ENCODE assay signal across 27 cellular contexts in genomic region chr7:149811831-149812490, GRCh38. TPM values are rescaled to one million over a fixed set of nuclear protein-coding genes. Genes with fewer than 3 reads are reported as not detected.
DNase-seq lines count a peak whose midpoint lies in the region; ATAC-seq, FAIRE-seq and TF ChIP-seq lines count a peak whose summit lies in the region.
"Had no signal": no experiment of that assay in that cellular context is flagged by ENCODE, and none has a peak within 500 bp of the region (broad histone marks: within the 10 kb centered on the region; RNA-seq: fewer than 3 reads in every experiment).

No MANE protein-coding gene starts in this region.

- H3K36me3 ChIP-seq in K562 (ENCODE audit: control insufficient read depth, insufficient read depth, low read length) = no peaks in the 10 kb centered on the region
- no peaks in the 10 kb centered on the region for H3K36me3 ChIP-seq in H1 (ENCODE audit: control insufficient read depth in 2 of 4, insufficient read depth in 4 of 4, low read length in 3 of 4)
- H3K36me3 ChIP-seq in PC-3 (ENCODE audit: low read depth, low read length) = no peaks in the 10 kb centered on the region
- H3K36me3 ChIP-seq: BE2C, BLaER1 had no signal

- H3K9me3 Mint-ChIP-seq in natural killer cell treated with Interleukin-12 subunit alpha and Interleukin-12 subunit beta and Interleukin-15 and Interleukin-18, amount 100 ng/mL, for 72 hours = no peaks in the 10 kb centered on the region
- H3K9me3 Mint-ChIP-seq in natural killer cell = no peaks in the 10 kb centered on the region
- H3K9me3 Mint-ChIP-seq: CD14-positive monocyte; CD4-positive, alpha-beta memory T cell; CD4-positive, CD25-positive, alpha-beta regulatory T cell; CD8-positive, alpha-beta memory T cell had no signal

- TF ChIP-seq POLR2A in K562 (conservative IDR thresholded peaks at IDR 0.05) = no peak
- no peak for TF ChIP-seq POLR2A in H1 (IDR thresholded peaks at IDR 0.05; ENCODE audit: control extremely low read depth in 1 of 2, low read depth in 2 of 2, low read length in 2 of 2)

- no peaks in the 10 kb centered on the region for H3K23me2 ChIP-seq in H1 (ENCODE audit: low read depth, low read length)

- H3K56ac ChIP-seq in H1 (replicated peaks; ENCODE audit: insufficient read length, low read depth, low read length) = no peak overlapping the region

- 0 out of 2 replicates have a peak overlapping the region, but pooled peaks have one; percentile 31 for H2AK5ac ChIP-seq in H1 (ENCODE audit: low read depth, low read length)

- BruUV-seq in K562 (replicated peaks; lab: Mats Ljungman, UMichigan) = no TSS peak
- BruUV-seq in PC-3 (replicated peaks; lab: Mats Ljungman, UMichigan) = no TSS peak

- in situ Hi-C loops in K562 (cut with MboI) = no loop called here

- H3K27me3 ChIP-seq in K562 (ENCODE audit: control insufficient read depth in 2 of 2, insufficient read depth in 2 of 2, low read length in 2 of 2) (peaks cover 7 to 76% of the 10 kb centered on the region in 2 experiments; a peak in 3 of 5 replicates), H1 (replicated peaks in 1 of 4; ENCODE audit: control insufficient read depth in 3 of 4, extremely low read depth in 1 of 4, insufficient read depth in 3 of 4, low read length in 3 of 4) (no peaks in the 10 kb centered on the region), PC-3 (ENCODE audit: low read length) (no peaks in the 10 kb centered on the region)
- H3K27me3 ChIP-seq: BE2C, BLaER1 had no signal

- no peak for TF ChIP-seq RAD21 in K562 (CRISPR knock-in tag; conservative IDR thresholded peaks at IDR 0.05 in 1 of 2, IDR thresholded peaks at IDR 0.05 in 1 of 2)
- TF ChIP-seq RAD21 in H1 (IDR thresholded peaks at IDR 0.05 in 1 of 2, conservative IDR thresholded peaks at IDR 0.05 in 1 of 2; ENCODE audit: low read depth in 2 of 2, low read length in 2 of 2) = no peak

- H3K4me3 Mint-ChIP-seq in natural killer cell treated with Interleukin-12 subunit alpha and Interleukin-12 subunit beta and Interleukin-15 and Interleukin-18, amount 100 ng/mL, for 72 hours = no peak overlapping the region
- H3K4me3 Mint-ChIP-seq in natural killer cell = no peak overlapping the region
- H3K4me3 Mint-ChIP-seq: CD14-positive monocyte; CD4-positive, alpha-beta memory T cell; CD4-positive, CD25-positive, alpha-beta regulatory T cell; CD8-positive, alpha-beta memory T cell had no signal

- TF ChIP-seq EP300 in K562 (IDR thresholded peaks at IDR 0.05; ENCODE audit: low read length) (no peak), H1 (IDR thresholded peaks at IDR 0.05; ENCODE audit: borderline replicate concordance in 1 of 2, low read depth in 2 of 2, low read length in 2 of 2) (no peak)

- peaks cover 4% of the 10 kb centered on the region for H3K9me1 ChIP-seq in K562 (ENCODE audit: control insufficient read depth, insufficient read depth, low read length)

- H3K79me1 ChIP-seq in H1 (ENCODE audit: low read depth, low read length) = no peaks in the 10 kb centered on the region

- H3K4me3 ChIP-seq in K562 (no peak overlapping the region), H1 (ENCODE audit: extremely low read depth in 1 of 4, insufficient read depth in 2 of 4, low read depth in 3 of 4, low read length in 4 of 4) (no peak overlapping the region), PC-3 (ENCODE audit: low read length) (no peak overlapping the region)
- H3K4me3 ChIP-seq: BLaER1, GM12878 had no signal

- no peak overlapping the region for H2BK20ac ChIP-seq in H1 (ENCODE audit: low read length)

- H2AFZ ChIP-seq in K562 (ENCODE audit: low read depth, low read length) = no peak overlapping the region
- no peak overlapping the region for H2AFZ ChIP-seq in H1 (ENCODE audit: low read length)
- no peak overlapping the region for H2AFZ ChIP-seq in PC-3 (ENCODE audit: low read length)

- no peaks in the 10 kb centered on the region for H3K9me3 ChIP-seq in K562 (replicated peaks; ENCODE audit: control insufficient read depth, insufficient read depth, low read depth, low read length)
- H3K9me3 ChIP-seq in H1 (ENCODE audit: insufficient read depth in 2 of 2, low read depth in 1 of 2, low read length in 1 of 2) = no peaks in the 10 kb centered on the region
- H3K9me3 ChIP-seq in PC-3 (ENCODE audit: low read length) = no peaks in the 10 kb centered on the region
- H3K9me3 ChIP-seq: BE2C, BLaER1, Caco-2 had no signal

- no peaks in the 10 kb centered on the region for H3K79me2 ChIP-seq in K562 (ENCODE audit: control insufficient read depth, insufficient read depth, low read length)
- no peaks in the 10 kb centered on the region for H3K79me2 ChIP-seq in H1 (ENCODE audit: control insufficient read depth in 1 of 2, insufficient read depth in 2 of 2, low read length in 2 of 2)
- no peaks in the 10 kb centered on the region for H3K79me2 ChIP-seq in PC-3 (ENCODE audit: low read length)

- POLR2A ChIA-PET in K562 (lab: Yijun Ruan, JAX) (interaction anchor here (1.1 kb wide), 1 partner anchor 13 kb away, joined by 4 read pairs; no protein-coding TSS in a partner anchor), H1 (lab: Charles Lee; ENCODE audit: partially characterized antibody) (no interaction called here), PC-3 (lab: Charles Lee; ENCODE audit: unreplicated experiment) (no interaction called here)

- H3K9ac ChIP-seq in K562 (ENCODE audit: insufficient read depth in 1 of 2, low read depth in 2 of 2, low read length in 2 of 2) (peak overlapping the region in 1 of 2 experiments; percentile 42; a peak in 2 of 4 replicates), H1 (replicated peaks in 1 of 4; ENCODE audit: extremely low read depth in 1 of 4, low read depth in 3 of 4, low read length in 3 of 4) (no peak overlapping the region), PC-3 (ENCODE audit: low read length) (no peak overlapping the region)
- H3K9ac ChIP-seq: BLaER1 had no signal

- CTCF ChIA-PET in K562 (lab: Yijun Ruan, JAX; ENCODE audit: low intra/inter-chr PET ratio) (no interaction called here), H1 (lab: Charles Lee; ENCODE audit: partially characterized antibody) (interaction anchor here (0.7 to 10.3 kb wide), 12 partner anchors 7 to 149 kb away, joined by 3 to 209 read pairs (median 10); no protein-coding TSS in a partner anchor), PC-3 (lab: Charles Lee) (no interaction called here)

- H3K27ac ChIP-seq in K562 (ENCODE audit: extremely low read depth, low read depth, low read length) (no peak overlapping the region), H1 (ENCODE audit: low read depth, low read length) (no peak overlapping the region), PC-3 (ENCODE audit: low read length) (no peak overlapping the region)
- H3K27ac ChIP-seq: BLaER1 had no signal

- no peak for TF ChIP-seq CTCF in natural killer cell (IDR thresholded peaks at IDR 0.05)
- no peak for TF ChIP-seq CTCF in K562 (IDR thresholded peaks at IDR 0.05 in 2 of 3, conservative IDR thresholded peaks at IDR 0.05 in 1 of 3; ENCODE audit: insufficient read depth in 2 of 3, low read depth in 1 of 3, low read length in 3 of 3)
- no peak for TF ChIP-seq CTCF in H1 (IDR thresholded peaks at IDR 0.05; ENCODE audit: control extremely low read depth in 1 of 3, insufficient read depth in 1 of 3, low read depth in 1 of 3, low read length in 3 of 3)
- no peak for TF ChIP-seq CTCF in PC-3 (conservative IDR thresholded peaks at IDR 0.05; ENCODE audit: low read depth, low read length)

- no peaks in the 10 kb centered on the region for H3K9me2 ChIP-seq in PC-3 (replicated peaks; ENCODE audit: low read length)

- H3K36me3 Mint-ChIP-seq in natural killer cell treated with Interleukin-12 subunit alpha and Interleukin-12 subunit beta and Interleukin-15 and Interleukin-18, amount 100 ng/mL, for 72 hours = no peaks in the 10 kb centered on the region
- H3K36me3 Mint-ChIP-seq in natural killer cell = no peaks in the 10 kb centered on the region
- H3K36me3 Mint-ChIP-seq: CD14-positive monocyte; CD4-positive, alpha-beta memory T cell; CD4-positive, CD25-positive, alpha-beta regulatory T cell; CD8-positive, alpha-beta memory T cell had no signal

- H2BK12ac ChIP-seq in H1 (ENCODE audit: low read depth, low read length) = no peak overlapping the region

- intact Hi-C loops in natural killer cell (cut with micrococcal nuclease) = no loop called here
- intact Hi-C loops in K562 (cut with micrococcal nuclease) = no loop called here
- intact Hi-C loops in sciatic nerve (cut with DNase I) = no loop called here
- intact Hi-C loops in PC-3 (cut with micrococcal nuclease) = no loop called here

- FAIRE-seq in K562 (lab: Jason Lieb, UNC) (no peak), H1 (lab: Jason Lieb, UNC) (no peak)
- FAIRE-seq: A204.1, GM12878, GM12892, GM18507 had no signal

- no peak overlapping the region for H2BK120ac ChIP-seq in H1 (replicated peaks; ENCODE audit: low read depth, low read length)

- no peak overlapping the region for H3K4ac ChIP-seq in H1 (replicated peaks; ENCODE audit: insufficient read length, low read depth, low read length)

- no peak overlapping the region for H3K14ac ChIP-seq in H1 (ENCODE audit: insufficient read length)

- no peak overlapping the region; the same call in 1 of the 2 replicates for H3K18ac ChIP-seq in H1 (ENCODE audit: extremely low read depth, low read length)

- 23% methylated on average over 11 of the region's 16 CpGs for WGBS in K562 (ENCODE audit: insufficient coverage, low coverage, missing lambda C conversion rate)
- 86% methylated on average over 15 of the region's 16 CpGs; no CpG with 5 or more reads in 1 of the 2 experiments for WGBS in H1 (ENCODE audit: extremely low coverage in 1 of 2, insufficient coverage in 1 of 2, insufficient read length in 1 of 2, insufficient replicate concordance in 2 of 2, low coverage in 1 of 2, low lambda C conversion rate in 2 of 2, missing lambda C conversion rate in 1 of 2), 2 experiments

- peak; percentile 3 to 29 for ATAC-seq in natural killer cell treated with Interleukin-12 subunit alpha and Interleukin-12 subunit beta and Interleukin-15 and Interleukin-18, amount 100 ng/mL, for 72 hours
- ATAC-seq in natural killer cell = no peak
- ATAC-seq in K562 = no peak
- peak; percentile 7 for ATAC-seq in sciatic nerve
- no peak for ATAC-seq in PC-3

- H3K27ac Mint-ChIP-seq in natural killer cell treated with Interleukin-12 subunit alpha and Interleukin-12 subunit beta and Interleukin-15 and Interleukin-18, amount 100 ng/mL, for 72 hours = no peak overlapping the region
- no peak overlapping the region for H3K27ac Mint-ChIP-seq in natural killer cell
- H3K27ac Mint-ChIP-seq: CD4-positive, CD25-positive, alpha-beta regulatory T cell; CD8-positive, alpha-beta memory T cell had no signal

- H3K4me2 ChIP-seq in K562 (ENCODE audit: insufficient read depth, low read length) = no peak overlapping the region
- no peak overlapping the region for H3K4me2 ChIP-seq in H1 (ENCODE audit: insufficient read depth in 1 of 2, low read depth in 2 of 2, low read length in 2 of 2)
- no peak overlapping the region for H3K4me2 ChIP-seq in PC-3 (ENCODE audit: low read length)
- H3K4me2 ChIP-seq: BLaER1 had no signal

- no peak overlapping the region for H4K5ac ChIP-seq in H1 (ENCODE audit: insufficient read length, low read depth, low read length)

- no peak overlapping the region for H2BK5ac ChIP-seq in H1 (ENCODE audit: low read depth, low read length)

- H3K4me1 ChIP-seq in K562 (replicated peaks in 1 of 2; ENCODE audit: control insufficient read depth in 2 of 2, insufficient read depth in 2 of 2, low read length in 2 of 2) (peaks cover 3 to 57% of the 10 kb centered on the region in 2 experiments; a peak in 3 of 5 replicates), H1 (replicated peaks in 1 of 4; ENCODE audit: control insufficient read depth in 3 of 4, insufficient read depth in 4 of 4, low read length in 3 of 4) (peaks cover 0 to 20% (median 8%) of the 10 kb centered on the region in 4 experiments; a peak in 6 of 7 replicates), PC-3 (ENCODE audit: insufficient read depth, low read length) (no peaks in the 10 kb centered on the region)
- H3K4me1 ChIP-seq: BE2C, Caco-2 had no signal

- no peak for DNase-seq in natural killer cell treated with Interleukin-12 subunit alpha and Interleukin-12 subunit beta and Interleukin-15 and Interleukin-18, amount 100 ng/mL, for 72 hours (ENCODE audit: low spot score)
- no peak for DNase-seq in natural killer cell
- no peak for DNase-seq in K562 (ENCODE audit: extremely low read depth in 1 of 4, low spot score in 3 of 4)
- no peak for DNase-seq in H1 (ENCODE audit: low read depth in 1 of 2, low spot score in 2 of 2)
- DNase-seq in sciatic nerve (ENCODE audit: low spot score) = no peak
- no peak for DNase-seq in COR-L47 (lab: John Stamatoyannopoulos, UW)
- no peak for DNase-seq in PC-3
- DNase-seq: 8988T; BE2C; C1 segment of cervical spinal cord; Caco-2; Calu3; CD4-positive, alpha-beta memory T cell; CD8-positive, alpha-beta memory T cell; DMS 273 treated with DMSO at 0.1 percent for 48 hours; DMS153; DMS79; DND-41; EL; GDM1 had no signal

- no peak overlapping the region for H4K8ac ChIP-seq in H1 (ENCODE audit: extremely low read depth, insufficient read depth, low read length)

- H2BK15ac ChIP-seq in H1 (ENCODE audit: low read length) = no peak overlapping the region; the same call in 1 of the 2 replicates

- H3K4me1 Mint-ChIP-seq in natural killer cell treated with Interleukin-12 subunit alpha and Interleukin-12 subunit beta and Interleukin-15 and Interleukin-18, amount 100 ng/mL, for 72 hours (ENCODE audit: low read depth in 2 of 2) = no peaks in the 10 kb centered on the region
- H3K4me1 Mint-ChIP-seq in natural killer cell = no peaks in the 10 kb centered on the region
- H3K4me1 Mint-ChIP-seq: CD14-positive monocyte; CD4-positive, alpha-beta memory T cell; CD4-positive, CD25-positive, alpha-beta regulatory T cell; CD8-positive, alpha-beta memory T cell had no signal

- peak overlapping the region; percentile 19 for H4K91ac ChIP-seq in H1 (replicated peaks; ENCODE audit: insufficient read length, low read length)

- H4K20me1 ChIP-seq in K562 (replicated peaks; ENCODE audit: control insufficient read depth, insufficient read depth, low read length) (peaks cover 22% of the 10 kb centered on the region), H1 (replicated peaks in 1 of 2; ENCODE audit: control insufficient read depth in 1 of 2, insufficient read depth in 2 of 2, low read length in 2 of 2) (peaks cover 0 to 1% of the 10 kb centered on the region in 2 experiments), PC-3 (ENCODE audit: low read length) (no peaks in the 10 kb centered on the region)
- H4K20me1 ChIP-seq: BLaER1 had no signal

- H3K27me3 Mint-ChIP-seq in natural killer cell treated with Interleukin-12 subunit alpha and Interleukin-12 subunit beta and Interleukin-15 and Interleukin-18, amount 100 ng/mL, for 72 hours = peaks cover 0 to 5% of the 10 kb centered on the region in 2 donors
- H3K27me3 Mint-ChIP-seq in natural killer cell (ENCODE audit: low read depth in 2 of 2) = peaks cover 0 to 6% of the 10 kb centered on the region in 2 donors
- H3K27me3 Mint-ChIP-seq: CD4-positive, alpha-beta memory T cell; CD4-positive, CD25-positive, alpha-beta regulatory T cell had no signal

- H3F3A ChIP-seq in PC-3 (ENCODE audit: low read length, unreplicated experiment) = no peaks in the 10 kb centered on the region

- no peak overlapping the region for H3K23ac ChIP-seq in H1 (ENCODE audit: insufficient read length)

RNA-seq across cellular contexts. Expression of gene ZNF862, which starts 26.2 kb away (rescaled TPM):
- total RNA-seq in natural killer cell treated with Interleukin-12 subunit alpha and Interleukin-12 subunit beta and Interleukin-15 and Interleukin-18, amount 100 ng/mL, for 72 hours = 10 to 100 TPM; 18.8 to 19.1 TPM
- total RNA-seq in natural killer cell (10 to 100 TPM; 21.4 to 28.9 (median 21.7) TPM), K562 (2014; rRNA removed) (1.8 and 3.1 TPM in 2 replicates), K562 (2014; rRNA removed; fragmentation: Illumina TruSeq; extraction: Trizol) (2.2 and 2.5 TPM in 2 replicates), K562 (2015; rRNA removed; fragmentation: Illumina TruSeq; extraction: Trizol) (3.4 and 3.9 TPM in 2 replicates), K562 (2021) (1.8 and 3.2 TPM in 2 replicates), sciatic nerve (34.1 TPM), PC-3 (2014; rRNA removed) (3.0 and 15.1 TPM in 2 replicates)
- total RNA-seq in K562 (2011; cell fraction: chromatin; rRNA removed; ENCODE audit: low replicate concordance) = 9.2 and 11.5 TPM in 2 replicates
- 5.3 and 7.7 TPM in 2 replicates for total RNA-seq in K562 (2011; cell fraction: nucleolus; rRNA removed)
- 6.3 and 11.7 TPM in 2 replicates for total RNA-seq in K562 (2011; cell fraction: nucleoplasm; rRNA removed)
- polyA plus RNA-seq in K562 (2011; rRNA removed) (3.6 and 9.5 TPM in 2 replicates), K562 (2014; fragmentation: Illumina TruSeq; extraction: Trizol) (1.8 TPM in 2 replicates), K562 (2014; fragmentation: Nextera tagmentation; extraction: Ambion mirVana) (1 to 10 TPM; 1.1 to 1.5 TPM), K562 (2014; rRNA removed) (2.4 and 2.6 TPM in 2 replicates), H1 (2011; rRNA removed) (1.8 and 2.8 TPM in 2 replicates)
- polyA plus RNA-seq in K562 (2011; cell fraction: cytosol; rRNA removed) = 1.7 and 5.3 TPM in 2 replicates
- 21.4 and 31.5 TPM in 2 replicates for polyA plus RNA-seq in K562 (2011; cell fraction: nucleus; rRNA removed)
- 1.7 and 8.3 TPM in 2 replicates for polyA plus RNA-seq in K562 (2012)
- 1.8 and 7.0 TPM in 2 replicates for polyA minus RNA-seq in K562 (2011; rRNA and poly(A)+ RNA removed)
- polyA minus RNA-seq in K562 (2011; cell fraction: cytosol; rRNA and poly(A)+ RNA removed) = 2.5 and 2.8 TPM in 2 replicates
- polyA minus RNA-seq in K562 (2011; cell fraction: nucleus; rRNA and poly(A)+ RNA removed) = 8.2 and 30.1 TPM in 2 replicates
- total RNA-seq in H1 (2021; fragmentation: NEBNext Ultra II Directional; extraction: Animal tissue kit (Norgen Biotek cat#: 25700)) = 2.5 and 3.9 TPM in 2 replicates
- polyA plus RNA-seq in H1 (2011; cell fraction: cytosol; rRNA removed) = 2.4 TPM
- 9.0 TPM for polyA plus RNA-seq in H1 (2011; cell fraction: nucleus; rRNA removed)
- 1.8 to 3.1 TPM (median 2.4 TPM) in 4 replicates for polyA plus RNA-seq in H1 (2012, experiment 1 of 2)
- polyA plus RNA-seq in H1 (2012, experiment 2 of 2) = 0.62 TPM
- 1.1 TPM for polyA plus RNA-seq in H1 (2013, experiment 1 of 2)
- polyA plus RNA-seq in H1 (2013, experiment 2 of 2) = 1.2 TPM
- 4.0 and 5.4 TPM in 2 replicates for polyA minus RNA-seq in H1 (2011; rRNA and poly(A)+ RNA removed)
- 1.5 TPM for polyA minus RNA-seq in H1 (2011; cell fraction: cytosol; rRNA and poly(A)+ RNA removed)
- 8.9 TPM for polyA minus RNA-seq in H1 (2011; cell fraction: nucleus; rRNA and poly(A)+ RNA removed)

RNA-seq across cellular contexts. Expression of gene ZNF467, which starts 38.6 kb away (rescaled TPM):
- total RNA-seq in natural killer cell treated with Interleukin-12 subunit alpha and Interleukin-12 subunit beta and Interleukin-15 and Interleukin-18, amount 100 ng/mL, for 72 hours = under 1 TPM; 0.10 to 0.28 TPM
- 1 to 10 TPM; 2.8 to 5.4 (median 3.7) TPM for total RNA-seq in natural killer cell
- total RNA-seq in K562 (2011; cell fraction: chromatin; rRNA removed; ENCODE audit: low replicate concordance) = 3.6 and 10.3 TPM in 2 replicates
- 7.6 and 11.7 TPM in 2 replicates for total RNA-seq in K562 (2011; cell fraction: nucleolus; rRNA removed)
- 5.1 and 5.6 TPM in 2 replicates for total RNA-seq in K562 (2011; cell fraction: nucleoplasm; rRNA removed)
- total RNA-seq in K562 (2014; rRNA removed) = 2.8 and 4.6 TPM in 2 replicates
- 0.80 and 1.3 TPM in 2 replicates for total RNA-seq in K562 (2014; rRNA removed; fragmentation: Illumina TruSeq; extraction: Trizol)
- total RNA-seq in K562 (2015; rRNA removed; fragmentation: Illumina TruSeq; extraction: Trizol) = 1.6 and 2.0 TPM in 2 replicates
- total RNA-seq in K562 (2021) = 14.2 and 16.2 TPM in 2 replicates
- 2.4 and 3.9 TPM in 2 replicates for polyA plus RNA-seq in K562 (2011; rRNA removed)
- polyA plus RNA-seq in K562 (2011; cell fraction: cytosol; rRNA removed) = 3.2 and 8.5 TPM in 2 replicates
- polyA plus RNA-seq in K562 (2011; cell fraction: nucleus; rRNA removed) = 17.0 and 31.8 TPM in 2 replicates
- polyA plus RNA-seq in K562 (2012) = 15.3 and 17.0 TPM in 2 replicates
- polyA plus RNA-seq in K562 (2014; fragmentation: Illumina TruSeq; extraction: Trizol) = 1.7 and 3.2 TPM in 2 replicates
- under 1 TPM; 0.32 to 0.42 TPM for polyA plus RNA-seq in K562 (2014; fragmentation: Nextera tagmentation; extraction: Ambion mirVana)
- polyA plus RNA-seq in K562 (2014; rRNA removed) = 6.6 and 8.3 TPM in 2 replicates
- 0.60 and 1.1 TPM in 2 replicates for polyA minus RNA-seq in K562 (2011; rRNA and poly(A)+ RNA removed)
- polyA minus RNA-seq in K562 (2011; cell fraction: cytosol; rRNA and poly(A)+ RNA removed) = 7.6 and 15.2 TPM in 2 replicates
- 3.4 and 4.0 TPM in 2 replicates for polyA minus RNA-seq in K562 (2011; cell fraction: nucleus; rRNA and poly(A)+ RNA removed)
- total RNA-seq in H1 (2021; fragmentation: NEBNext Ultra II Directional; extraction: Animal tissue kit (Norgen Biotek cat#: 25700)) = 0.40 and 0.50 TPM in 2 replicates
- polyA plus RNA-seq in H1 (2011; rRNA removed) = 0.51 and 0.89 TPM in 2 replicates
- polyA plus RNA-seq in H1 (2011; cell fraction: cytosol; rRNA removed) = 0.44 TPM
- 1.7 TPM for polyA plus RNA-seq in H1 (2011; cell fraction: nucleus; rRNA removed)
- 0.36 to 0.89 TPM (median 0.75 TPM) in 4 replicates for polyA plus RNA-seq in H1 (2012, experiment 1 of 2)
- 0.35 TPM for polyA plus RNA-seq in H1 (2012, experiment 2 of 2)
- 0.20 TPM for polyA plus RNA-seq in H1 (2013, experiment 1 of 2)
- polyA plus RNA-seq in H1 (2013, experiment 2 of 2) = 0.13 TPM
- polyA minus RNA-seq in H1 (2011; rRNA and poly(A)+ RNA removed) = 0.05 and 0.13 TPM in 2 replicates
- not detected for polyA minus RNA-seq in H1 (2011; cell fraction: cytosol; rRNA and poly(A)+ RNA removed)
- 0.70 TPM for polyA minus RNA-seq in H1 (2011; cell fraction: nucleus; rRNA and poly(A)+ RNA removed)
- 10.1 TPM for total RNA-seq in sciatic nerve
- 4.1 and 6.3 TPM in 2 replicates for total RNA-seq in PC-3 (2014; rRNA removed)
- total RNA-seq: GM12878 had no signal
- polyA plus RNA-seq: GM12878 had no signal

Comparison
In these comparisons a context has a peak if more than half of its experiments do, and no peak if none do; other contexts are left out.
1. ATAC-seq: peak in natural killer cell treated with Interleukin-12 subunit alpha and Interleukin-12 subunit beta and Interleukin-15 and Interleukin-18, amount 100 ng/mL, for 72 hours (2 of 2) and sciatic nerve (single experiment); none in natural killer cell (0 of 3), K562 (single experiment) and PC-3 (single experiment).